In genomic region chr16:71425746-71426068, GRCh38 we compare ENCODE assay signal across 16 cellular contexts. TPM values are rescaled to one million over a fixed set of nuclear protein-coding genes. Genes with fewer than 3 reads are reported as not detected.
DNase-seq lines count a peak whose midpoint lies in the region; ATAC-seq, FAIRE-seq and TF ChIP-seq lines count a peak whose summit lies in the region.
"Had no signal": no experiment of that assay in that cellular context is flagged by ENCODE, and none has a peak within 500 bp of the region (broad histone marks: within the 10 kb centered on the region; RNA-seq: fewer than 3 reads in every experiment).

No MANE protein-coding gene starts in this region.

- TF ChIP-seq EP300 in neural cell (conservative IDR thresholded peaks at IDR 0.05; ENCODE audit: poor library complexity, severe bottlenecking): no peak

- no peak overlapping the region for H3K27ac ChIP-seq in CD8-positive, alpha-beta T cell (ENCODE audit: low read depth, low read length)
- H3K27ac ChIP-seq in HUES64 (ENCODE audit: low read depth, low read length): no peak overlapping the region
- H3K27ac ChIP-seq in endothelial cell of umbilical vein (ENCODE audit: insufficient read depth, low read depth, low read length): no peak overlapping the region
- H3K27ac ChIP-seq in neural cell (ENCODE audit: low read length): peak overlapping the region; percentile 30
- H3K27ac ChIP-seq: BLaER1 treated with 17β-estradiol and CSF1 and Interleukin-3, amounts not matched to agents 10 nM and 100 nM had no signal

- H3K27me3 Mint-ChIP-seq in CD8-positive, alpha-beta T cell (ENCODE audit: low read depth): peaks cover 24% of the 10 kb centered on the region
- peaks cover 40% of the 10 kb centered on the region for H3K27me3 Mint-ChIP-seq in activated naive CD4-positive, alpha-beta T cell treated with anti-CD3 and anti-CD28 coated beads for 36 hours (ENCODE audit: low read depth)

- no peaks in the 10 kb centered on the region for H4K20me1 ChIP-seq in endothelial cell of umbilical vein (replicated peaks; ENCODE audit: control insufficient read depth, extremely low read depth, insufficient read depth, low read length)
- H4K20me1 ChIP-seq in neural cell (ENCODE audit: insufficient read depth): no peaks in the 10 kb centered on the region
- H4K20me1 ChIP-seq: BLaER1 treated with 17β-estradiol and CSF1 and Interleukin-3, amounts not matched to agents 10 nM and 100 nM had no signal

- no peaks in the 10 kb centered on the region for H3K9me2 ChIP-seq in neural cell (ENCODE audit: insufficient read depth, low read length)

- no peak for TF ChIP-seq POLR2A in endothelial cell of umbilical vein (IDR thresholded peaks at IDR 0.05; ENCODE audit: low read depth, low read length)

- peak overlapping the region; percentile 23 for H2AFZ ChIP-seq in endothelial cell of umbilical vein (ENCODE audit: low read depth, low read length)
- H2AFZ ChIP-seq in neural cell (ENCODE audit: low read depth, low read length): peak overlapping the region; percentile 25

- no peaks in the 10 kb centered on the region for H3K36me3 Mint-ChIP-seq in CD8-positive, alpha-beta T cell
- no peaks in the 10 kb centered on the region for H3K36me3 Mint-ChIP-seq in activated naive CD4-positive, alpha-beta T cell treated with anti-CD3 and anti-CD28 coated beads for 36 hours (ENCODE audit: low read depth)

- no peaks in the 10 kb centered on the region for H3F3A ChIP-seq in neural cell (ENCODE audit: insufficient read depth, low read length, poor library complexity, severe bottlenecking)

- no peaks in the 10 kb centered on the region for H3K79me2 ChIP-seq in endothelial cell of umbilical vein (ENCODE audit: control insufficient read depth, insufficient read depth, low read length)
- H3K79me2 ChIP-seq in neural cell (replicated peaks; ENCODE audit: insufficient read depth, low read length): no peaks in the 10 kb centered on the region

- H3K36me3 ChIP-seq in CD8-positive, alpha-beta T cell (ENCODE audit: insufficient read depth, low read length): no peaks in the 10 kb centered on the region
- H3K36me3 ChIP-seq in HUES64 (ENCODE audit: insufficient read depth, low read length) (no peaks in the 10 kb centered on the region), endothelial cell of umbilical vein (ENCODE audit: control insufficient read depth in 2 of 2, extremely low read depth in 1 of 2, insufficient read depth in 2 of 2, low read length in 2 of 2) (no peaks in the 10 kb centered on the region), neural cell (ENCODE audit: insufficient read depth, low read length) (no peaks in the 10 kb centered on the region)
- H3K36me3 ChIP-seq: BLaER1 treated with 17β-estradiol and CSF1 and Interleukin-3, amounts not matched to agents 10 nM and 100 nM had no signal

- no peaks in the 10 kb centered on the region for H3K9me1 ChIP-seq in endothelial cell of umbilical vein (replicated peaks; ENCODE audit: control insufficient read depth, extremely low read depth, insufficient read depth, low read length)

- no peak for ATAC-seq in CD8-positive, alpha-beta T cell
- no peak for ATAC-seq in GM19395 (IDR thresholded peaks at IDR 0.05; ENCODE audit: unreplicated experiment)

- H3K4me1 Mint-ChIP-seq in CD8-positive, alpha-beta T cell (ENCODE audit: low read depth): peaks cover 18% of the 10 kb centered on the region
- H3K4me1 Mint-ChIP-seq in activated naive CD4-positive, alpha-beta T cell treated with anti-CD3 and anti-CD28 coated beads for 36 hours (ENCODE audit: low read depth): peaks cover 3% of the 10 kb centered on the region

- BruUV-seq in endothelial cell of umbilical vein (replicated peaks; lab: Mats Ljungman, UMichigan): no TSS peak

- H3K9ac ChIP-seq in HUES64 (ENCODE audit: low read depth, low read length) (peak overlapping the region; percentile 38), endothelial cell of umbilical vein (replicated peaks; ENCODE audit: extremely low read depth, insufficient read depth, low read length) (no peak overlapping the region), neural cell (ENCODE audit: low read length) (peak overlapping the region; percentile 61)
- H3K9ac ChIP-seq: BLaER1 treated with 17β-estradiol and CSF1 and Interleukin-3, amounts not matched to agents 10 nM and 100 nM had no signal

- no peak overlapping the region for H3K4me3 ChIP-seq in CD8-positive, alpha-beta T cell (ENCODE audit: low read depth, low read length)
- H3K4me3 ChIP-seq in HUES64 (ENCODE audit: low read length) (peak overlapping the region; percentile 74), endothelial cell of umbilical vein (replicated peaks in 1 of 3; ENCODE audit: insufficient read depth in 1 of 3, low read depth in 1 of 3, low read length in 3 of 3) (peak overlapping the region in 2 of 3 experiments; percentile 10 to 15), neural cell (ENCODE audit: low read length) (peak overlapping the region; percentile 69)
- H3K4me3 ChIP-seq: BLaER1 treated with 17β-estradiol and CSF1 and Interleukin-3, amounts not matched to agents 10 nM and 100 nM had no signal

- no peak for DNase-seq in CD8-positive, alpha-beta T cell
- DNase-seq in endothelial cell of umbilical vein (ENCODE audit: low read depth, low spot score) (no peak), D341Med (ENCODE audit: low spot score) (no peak), iPS-NIHi7 (ENCODE audit: extremely low spot score) (no peak)
- no peak for DNase-seq in activated naive CD4-positive, alpha-beta T cell treated with anti-CD3 and anti-CD28 coated beads for 36 hours
- DNase-seq: activated B cell treated with CpG ODN at 0.5 μM for 24 hours, hippocampal formation, NCI-H187 had no signal

- intact Hi-C loops in CD8-positive, alpha-beta T cell (cut with DNase I, micrococcal nuclease): loop anchor here in 1 of 2 experiments (1.0 kb wide), 1 partner anchor 59 kb away; no protein-coding TSS in a partner anchor
- intact Hi-C loops in endothelial cell of umbilical vein (cut with micrococcal nuclease): no loop called here
- intact Hi-C loops in activated naive CD4-positive, alpha-beta T cell treated with anti-CD3 and anti-CD28 coated beads for 36 hours (cut with micrococcal nuclease): no loop called here

- H3K4me3 Mint-ChIP-seq in CD8-positive, alpha-beta T cell: peak overlapping the region; percentile 81
- no peak overlapping the region for H3K4me3 Mint-ChIP-seq in activated naive CD4-positive, alpha-beta T cell treated with anti-CD3 and anti-CD28 coated beads for 36 hours
- H3K4me3 Mint-ChIP-seq: activated B cell treated with CpG ODN at 0.5 μM for 24 hours had no signal

- TF ChIP-seq CTCF in CD8-positive, alpha-beta T cell (IDR thresholded peaks at IDR 0.05): no peak
- TF ChIP-seq CTCF in endothelial cell of umbilical vein (IDR thresholded peaks at IDR 0.05; ENCODE audit: extremely low read depth in 1 of 2, insufficient read depth in 1 of 2, low read depth in 1 of 2, low read length in 2 of 2) (no peak), neural cell (IDR thresholded peaks at IDR 0.05; ENCODE audit: poor library complexity, severe bottlenecking) (no peak)

- no peaks in the 10 kb centered on the region for H3K27me3 ChIP-seq in CD8-positive, alpha-beta T cell (ENCODE audit: insufficient read depth, low read length)
- H3K27me3 ChIP-seq in HUES64 (ENCODE audit: insufficient read depth, low read length): peaks cover 32% of the 10 kb centered on the region
- H3K27me3 ChIP-seq in endothelial cell of umbilical vein (ENCODE audit: control insufficient read depth in 2 of 2, insufficient read depth in 2 of 2, low read length in 2 of 2): peaks cover 3 to 7% of the 10 kb centered on the region in 2 experiments
- peaks cover 25% of the 10 kb centered on the region for H3K27me3 ChIP-seq in neural cell (ENCODE audit: insufficient read depth, low read depth, low read length)

- H3K4me2 ChIP-seq in endothelial cell of umbilical vein (ENCODE audit: insufficient read depth, low read length) (peak overlapping the region; percentile 20), neural cell (ENCODE audit: low read length) (no peak overlapping the region)
- H3K4me2 ChIP-seq: BLaER1 treated with 17β-estradiol and CSF1 and Interleukin-3, amounts not matched to agents 10 nM and 100 nM had no signal

- H3K9me3 Mint-ChIP-seq in CD8-positive, alpha-beta T cell: no peaks in the 10 kb centered on the region
- no peaks in the 10 kb centered on the region for H3K9me3 Mint-ChIP-seq in activated naive CD4-positive, alpha-beta T cell treated with anti-CD3 and anti-CD28 coated beads for 36 hours
- H3K9me3 Mint-ChIP-seq: stimulated activated naive CD8-positive, alpha-beta T cell treated with anti-CD3 and anti-CD28 coated beads, Interleukin-15, Interleukin-2, amounts not matched to agents 100 ng/mL and 50 ng/mL, for 24 hours had no signal

- TF ChIP-seq RAD21 in neural cell (conservative IDR thresholded peaks at IDR 0.05): no peak

- no peak for FAIRE-seq in endothelial cell of umbilical vein (lab: Jason Lieb, UNC)

- WGBS in HUES64: 3% methylated on average over 18 of the region's 18 CpGs

- POLR2A ChIA-PET in CD8-positive, alpha-beta T cell (lab: Charles Lee): interaction anchor here (1.1 kb wide), 1 partner anchor 36 kb away, joined by 4 read pairs; the partner anchor contains the start of gene ZNF23
- POLR2A ChIA-PET in endothelial cell of umbilical vein (lab: Charles Lee): no interaction called here

- CTCF ChIA-PET in CD8-positive, alpha-beta T cell (lab: Charles Lee): interaction anchor here (4.8 kb wide), 1 partner anchor 14 kb away, joined by 34 read pairs; no protein-coding TSS in a partner anchor
- CTCF ChIA-PET in endothelial cell of umbilical vein (lab: Charles Lee): interaction anchor here (0.9 to 5.1 kb wide), 4 partner anchors 14 to 128 kb away, joined by 3 to 37 read pairs (median 4); no protein-coding TSS in a partner anchor
- CTCF ChIA-PET in activated naive CD4-positive, alpha-beta T cell treated with anti-CD3 and anti-CD28 coated beads for 36 hours (lab: Charles Lee): no interaction called here

- no peaks in the 10 kb centered on the region for H3K4me1 ChIP-seq in CD8-positive, alpha-beta T cell (ENCODE audit: insufficient read depth, low read length)
- H3K4me1 ChIP-seq in HUES64 (ENCODE audit: insufficient read depth, low read length) (no peaks in the 10 kb centered on the region), endothelial cell of umbilical vein (ENCODE audit: control insufficient read depth, extremely low read depth, insufficient read depth, low read length) (no peaks in the 10 kb centered on the region)
- H3K4me1 ChIP-seq: BLaER1 treated with 17β-estradiol and CSF1 and Interleukin-3, amounts not matched to agents 10 nM and 100 nM had no signal

- H3K27ac Mint-ChIP-seq in CD8-positive, alpha-beta T cell: peak overlapping the region; percentile 73
- H3K27ac Mint-ChIP-seq in activated naive CD4-positive, alpha-beta T cell treated with anti-CD3 and anti-CD28 coated beads for 36 hours: no peak overlapping the region
- H3K27ac Mint-ChIP-seq: activated B cell treated with CpG ODN at 0.5 μM for 24 hours had no signal

- dilution Hi-C loops in endothelial cell of umbilical vein (cut with MboI; ENCODE audit: extremely low pct_ligation_motif_present, low sequenced_read_pairs): no loop called here

- no peaks in the 10 kb centered on the region for H3K9me3 ChIP-seq in CD8-positive, alpha-beta T cell (ENCODE audit: low read length)
- H3K9me3 ChIP-seq in HUES64 (ENCODE audit: insufficient read depth, low read depth, low read length): no peaks in the 10 kb centered on the region
- H3K9me3 ChIP-seq in endothelial cell of umbilical vein (replicated peaks; ENCODE audit: control insufficient read depth, insufficient read depth, low read length): no peaks in the 10 kb centered on the region
- no peaks in the 10 kb centered on the region for H3K9me3 ChIP-seq in neural cell (ENCODE audit: low read length)

RNA-seq across cellular contexts. Expression of gene TLE7, which starts 16.1 kb away (rescaled TPM):
- total RNA-seq in CD8-positive, alpha-beta T cell: not detected
- polyA plus RNA-seq in HUES64 (2013, experiment 1 of 2): not detected
- not detected for polyA plus RNA-seq in HUES64 (2013, experiment 2 of 2)
- total RNA-seq in endothelial cell of umbilical vein: not detected in 2 replicates
- polyA plus RNA-seq in endothelial cell of umbilical vein: not detected in 2 replicates
- polyA plus RNA-seq in endothelial cell of umbilical vein (2011; cell fraction: cytosol; rRNA removed): not detected in 2 replicates
- not detected in 2 replicates for polyA plus RNA-seq in endothelial cell of umbilical vein (2011; cell fraction: nucleus; rRNA removed)
- not detected in 2 replicates for polyA plus RNA-seq in endothelial cell of umbilical vein (2012)
- polyA minus RNA-seq in endothelial cell of umbilical vein: not detected in 2 replicates
- polyA minus RNA-seq in endothelial cell of umbilical vein (2011; cell fraction: cytosol; rRNA and poly(A)+ RNA removed): not detected
- polyA minus RNA-seq in endothelial cell of umbilical vein (2011; cell fraction: nucleus; rRNA and poly(A)+ RNA removed): not detected in 2 replicates
- not detected in 2 replicates for polyA plus RNA-seq in neural cell
- not detected in 2 replicates for polyA minus RNA-seq in neural cell
- not detected for total RNA-seq in activated naive CD4-positive, alpha-beta T cell treated with anti-CD3 and anti-CD28 coated beads for 36 hours
- total RNA-seq: activated B cell treated with CpG ODN at 0.5 μM for 24 hours, renal cortical epithelial cell, SK-MEL-5 had no signal
- polyA plus RNA-seq: IgD-negative memory B cell had no signal

RNA-seq across cellular contexts. Expression of gene ZNF23, which starts 36.3 kb away (rescaled TPM):
- total RNA-seq in CD8-positive, alpha-beta T cell: 1 to 10 TPM; 8.0 to 8.5 TPM
- polyA plus RNA-seq in HUES64 (2013, experiment 1 of 2): 6.2 TPM
- polyA plus RNA-seq in HUES64 (2013, experiment 2 of 2): 8.7 TPM
- 4.7 and 6.4 TPM in 2 replicates for total RNA-seq in endothelial cell of umbilical vein
- polyA plus RNA-seq in endothelial cell of umbilical vein (2.1 TPM in 2 replicates), neural cell (35.9 and 40.4 TPM in 2 replicates)
- polyA plus RNA-seq in endothelial cell of umbilical vein (2011; cell fraction: cytosol; rRNA removed): 2.6 and 2.9 TPM in 2 replicates
- polyA plus RNA-seq in endothelial cell of umbilical vein (2011; cell fraction: nucleus; rRNA removed): 5.0 and 7.5 TPM in 2 replicates
- 7.8 and 8.6 TPM in 2 replicates for polyA plus RNA-seq in endothelial cell of umbilical vein (2012)
- polyA minus RNA-seq in endothelial cell of umbilical vein (3.6 and 7.1 TPM in 2 replicates), neural cell (30.9 and 32.4 TPM in 2 replicates)
- 1.8 TPM for polyA minus RNA-seq in endothelial cell of umbilical vein (2011; cell fraction: cytosol; rRNA and poly(A)+ RNA removed)
- polyA minus RNA-seq in endothelial cell of umbilical vein (2011; cell fraction: nucleus; rRNA and poly(A)+ RNA removed): 2.7 and 4.6 TPM in 2 replicates
- 1 to 10 TPM; 6.9 to 7.1 TPM for total RNA-seq in activated naive CD4-positive, alpha-beta T cell treated with anti-CD3 and anti-CD28 coated beads for 36 hours
